ENCODE assay signal across 16 cellular contexts in genomic region chr10:51638737-51639136, GRCh38.
A peak's percentile ranks its signal among the peaks of the same experiment; 100 is the strongest.
DNase-seq lines count a peak whose midpoint lies in the region; ATAC-seq and TF ChIP-seq lines count a peak whose summit lies in the region.
"Had no signal": no experiment of that assay in that cellular context is flagged by ENCODE, and none has a peak within 500 bp of the region (broad histone marks: within the 10 kb centered on the region; RNA-seq: fewer than 3 reads in every experiment).

No MANE protein-coding gene starts in this region.

- H3K27ac ChIP-seq in endodermal cell (ENCODE audit: low read depth, low read length) (no peak overlapping the region), psoas muscle (no peak overlapping the region)

- H3K4me1 Mint-ChIP-seq in endodermal cell, result peaks cover 3% of the 10 kb centered on the region
- H3K4me1 Mint-ChIP-seq: B cell had no signal

- ATAC-seq in psoas muscle (no peak), GM21786 (IDR thresholded peaks at IDR 0.05; ENCODE audit: unreplicated experiment) (no peak), HG03135 (IDR thresholded peaks at IDR 0.05; ENCODE audit: unreplicated experiment) (no peak)
- ATAC-seq: HCT116 had no signal

- H3K27me3 ChIP-seq in endodermal cell (ENCODE audit: control insufficient read depth, insufficient read depth, low read length, poor library complexity, severe bottlenecking) (no peaks in the 10 kb centered on the region), psoas muscle (ENCODE audit: insufficient read depth in 3 of 3, low read length in 2 of 3) (no peaks in the 10 kb centered on the region)

- no peaks in the 10 kb centered on the region for H3K36me3 Mint-ChIP-seq in endodermal cell (ENCODE audit: low read depth)

- no peak overlapping the region for H3K9ac ChIP-seq in endodermal cell (ENCODE audit: extremely low read depth, low read length, poor library complexity, severe bottlenecking)

- H3K27ac Mint-ChIP-seq in endodermal cell, result no peak overlapping the region
- H3K27ac Mint-ChIP-seq: B cell; CD4-positive, alpha-beta T cell had no signal

- TF ChIP-seq CTCF in endodermal cell (conservative IDR thresholded peaks at IDR 0.05) (peak; percentile 43), psoas muscle (IDR thresholded peaks at IDR 0.05) (peak; percentile 8)

- DNase-seq in ELR (ENCODE audit: low read depth) (peak; percentile 0), NAMALWA (ENCODE audit: low spot score) (peak; percentile 13), endodermal cell (no peak), psoas muscle (no peak), MV-4-11 (lab: John Stamatoyannopoulos, UW) (no peak), GM03348 (ENCODE audit: low spot score) (no peak)
- DNase-seq: CD4-positive, alpha-beta T cell; IMR-90; MM.1S; NCI-H187 treated with DMSO at 0.1 percent for 48 hours; NCI-H345; NCI-H526 treated with DMSO at 0.1 percent for 48 hours had no signal

- intact Hi-C loops in psoas muscle (cut with DNase I), result no loop called here

- H3K4me1 ChIP-seq in endodermal cell (ENCODE audit: control insufficient read depth, insufficient read depth, low read length) (no peaks in the 10 kb centered on the region), psoas muscle (peaks cover 14% of the 10 kb centered on the region)

- H3K27me3 Mint-ChIP-seq in endodermal cell (ENCODE audit: insufficient read depth), result no peaks in the 10 kb centered on the region
- H3K27me3 Mint-ChIP-seq: B cell; CD4-positive, alpha-beta T cell had no signal

- H3K4me3 ChIP-seq in endodermal cell (ENCODE audit: low read length), result no peak overlapping the region
- H3K4me3 ChIP-seq in psoas muscle, result no peak overlapping the region

- H3K36me3 ChIP-seq in endodermal cell (ENCODE audit: control insufficient read depth, insufficient read depth, low read length) (no peaks in the 10 kb centered on the region), psoas muscle (ENCODE audit: insufficient read depth in 1 of 2, low read depth in 1 of 2) (no peaks in the 10 kb centered on the region)

- WGBS in endodermal cell (ENCODE audit: insufficient coverage in 1 of 2, insufficient read length in 1 of 2), 2 experiments, result no CpG with 5 or more reads among the region's 1 CpG
- 69 to 93% (median 81%) methylated on average over 1 of the region's 1 CpG for WGBS in psoas muscle, 3 donors

- H3K4me3 Mint-ChIP-seq in endodermal cell, result no peak overlapping the region
- H3K4me3 Mint-ChIP-seq: B cell; CD4-positive, alpha-beta T cell had no signal

- no peaks in the 10 kb centered on the region for H3K9me3 Mint-ChIP-seq in endodermal cell
- H3K9me3 Mint-ChIP-seq: CD4-positive, alpha-beta T cell had no signal

- no peaks in the 10 kb centered on the region for H3K9me3 ChIP-seq in endodermal cell (ENCODE audit: control insufficient read depth, low read length)
- no peaks in the 10 kb centered on the region for H3K9me3 ChIP-seq in psoas muscle

Comparison
In these comparisons a context has a peak if more than half of its experiments do, and no peak if none do; other contexts are left out.
1. DNase-seq: peak in ELR (single experiment) and NAMALWA (single experiment); none in endodermal cell (single experiment), psoas muscle (0 of 2), MV-4-11 (single experiment) and GM03348 (single experiment).